Comparison of ENCODE assay signal across 29 cellular contexts in genomic region chr18:24400587-24400986, GRCh38. TPM values are rescaled to one million over a fixed set of nuclear protein-coding genes. Genes with fewer than 3 reads are reported as not detected.
A peak's percentile ranks its signal among the peaks of the same experiment; 100 is the strongest.
DNase-seq lines count a peak whose midpoint lies in the region; ATAC-seq, FAIRE-seq and TF ChIP-seq lines count a peak whose summit lies in the region.
"Had no signal": no experiment of that assay in that cellular context is flagged by ENCODE, and none has a peak within 500 bp of the region (broad histone marks: within the 10 kb centered on the region; RNA-seq: fewer than 3 reads in every experiment).

No MANE protein-coding gene starts in this region.

- H3K4me1 ChIP-seq in HEK293 (ENCODE audit: control insufficient read depth, insufficient read depth, low read length) (peaks cover 8% of the 10 kb centered on the region), mesendoderm (ENCODE audit: control insufficient read depth, low read depth, low read length) (no peaks in the 10 kb centered on the region), small intestine (ENCODE audit: control insufficient read depth in 2 of 2, insufficient read depth in 1 of 2, low read depth in 1 of 2, low read length in 1 of 2) (peaks cover 0 to 3% of the 10 kb centered on the region in 2 donors)

- TF ChIP-seq CTCF in CD4-positive, alpha-beta T cell (IDR thresholded peaks at IDR 0.05), result no peak
- no peak for TF ChIP-seq CTCF in HEK293 (tag by site-specific recombination; IDR thresholded peaks at IDR 0.05)
- TF ChIP-seq CTCF in bronchial epithelial cell (IDR thresholded peaks at IDR 0.05; ENCODE audit: insufficient read depth, low read length, severe bottlenecking), result no peak
- TF ChIP-seq CTCF in brain microvascular endothelial cell (IDR thresholded peaks at IDR 0.05; ENCODE audit: low read depth, low read length, missing control alignments), result no peak

- peaks cover 13% of the 10 kb centered on the region for H3K4me1 Mint-ChIP-seq in CD4-positive, alpha-beta T cell (ENCODE audit: low read depth)
- peaks cover 8 to 12% (median 10%) of the 10 kb centered on the region in 4 donors for H3K4me1 Mint-ChIP-seq in naive thymus-derived CD8-positive, alpha-beta T cell

- CTCF ChIA-PET in CD4-positive, alpha-beta T cell (lab: Charles Lee), result no interaction called here
- CTCF ChIA-PET in HEK293 (lab: Yijun Ruan, JAX), result interaction anchor here (0.6 to 2.4 kb wide), 4 partner anchors 28 to 1573 kb away, joined by 3 to 8 read pairs (median 4); no protein-coding TSS in a partner anchor

- in situ Hi-C loops in brain microvascular endothelial cell (cut with HindIII; ENCODE audit: low pct_ligation_motif_present, low sequenced_read_pairs), result no loop called here

- no peak overlapping the region for H3K27ac ChIP-seq in CD4-positive, alpha-beta T cell (ENCODE audit: low read depth, low read length)
- no peak overlapping the region for H3K27ac ChIP-seq in HEK293 (ENCODE audit: extremely low read depth, low read depth, low read length)
- H3K27ac ChIP-seq in mesendoderm (ENCODE audit: low read depth, low read length), result no peak overlapping the region
- H3K27ac ChIP-seq in brain microvascular endothelial cell, result no peak overlapping the region
- no peak overlapping the region for H3K27ac ChIP-seq in small intestine (ENCODE audit: low read depth in 1 of 2, low read length in 1 of 2)

- H3K36me3 Mint-ChIP-seq in CD4-positive, alpha-beta T cell (ENCODE audit: low read depth), result no peaks in the 10 kb centered on the region
- H3K36me3 Mint-ChIP-seq in naive thymus-derived CD8-positive, alpha-beta T cell, result peaks cover 0 to 3% (median 0%) of the 10 kb centered on the region in 3 donors
- H3K36me3 Mint-ChIP-seq: mesothelial cell of epicardium; natural killer cell treated with Interleukin-12 subunit alpha and Interleukin-12 subunit beta and Interleukin-15 and Interleukin-18, amount 100 ng/mL, for 72 hours; type B pancreatic cell had no signal

- H3K79me2 ChIP-seq in mesendoderm (ENCODE audit: control insufficient read depth, insufficient read depth, low read length), result no peaks in the 10 kb centered on the region

- H4K8ac ChIP-seq in mesendoderm (ENCODE audit: low read depth, low read length), result no peak overlapping the region

- no peaks in the 10 kb centered on the region for H3K9me3 Mint-ChIP-seq in CD4-positive, alpha-beta T cell
- peaks cover 0 to 2% (median 0%) of the 10 kb centered on the region in 9 donors for H3K9me3 Mint-ChIP-seq in naive thymus-derived CD8-positive, alpha-beta T cell
- H3K9me3 Mint-ChIP-seq: activated naive CD4-positive, alpha-beta T cell treated with anti-CD3 and anti-CD28 coated beads for 36 hours; activated T-cell treated with anti-CD3 and anti-CD28 coated beads, Interleukin-2, amount 50 U/mL, for 72 hours; natural killer cell treated with Interleukin-12 subunit alpha and Interleukin-12 subunit beta and Interleukin-15 and Interleukin-18, amount 100 ng/mL, for 72 hours; type B pancreatic cell had no signal

- H3K18ac ChIP-seq in mesendoderm (ENCODE audit: low read length), result peak overlapping the region; percentile 31

- DNase-seq in CD4-positive, alpha-beta T cell, result no peak
- DNase-seq in bronchial epithelial cell (ENCODE audit: low read depth), result peak; percentile 37
- no peak for DNase-seq in mesendoderm
- DNase-seq in brain microvascular endothelial cell, result no peak
- DNase-seq in small intestine, result no peak
- DNase-seq in RCC 7860 (ENCODE audit: low spot score), result no peak
- no peak for DNase-seq in naive thymus-derived CD8-positive, alpha-beta T cell
- DNase-seq: activated CD4-positive, alpha-beta T cell treated with anti-CD3 and anti-CD28 coated beads for 48 hours; activated naive CD4-positive, alpha-beta T cell treated with anti-CD3 and anti-CD28 coated beads for 36 hours; activated T-cell treated with anti-CD3 and anti-CD28 coated beads, Interleukin-2, amount 50 U/mL, for 72 hours; amygdala; caudate nucleus; DMS53; glutamatergic neuron; left colon; NCI-H1105 treated with DMSO at 0.1 percent for 48 hours; NCI-H2029; NCI-H226; posterior cingulate gyrus; RPMI8226; stimulated activated CD8-positive, alpha-beta memory T cell treated with anti-CD3 and anti-CD28 coated beads, Interleukin-4, amount 100 ng/mL, for 48 hours; T-helper 2 cell had no signal

- ATAC-seq in CD4-positive, alpha-beta T cell (ENCODE audit: poor library complexity), result no peak
- ATAC-seq in naive thymus-derived CD8-positive, alpha-beta T cell, result no peak
- ATAC-seq: activated T-cell treated with anti-CD3 and anti-CD28 coated beads, Interleukin-2, amount 50 U/mL, for 72 hours; left colon; natural killer cell treated with Interleukin-12 subunit alpha and Interleukin-12 subunit beta and Interleukin-15 and Interleukin-18, amount 100 ng/mL, for 72 hours had no signal

- intact Hi-C loops in CD4-positive, alpha-beta T cell (cut with DNase I, micrococcal nuclease), result loop anchor here in 1 of 2 experiments (2.0 kb wide), 1 partner anchor 22 kb away; no protein-coding TSS in a partner anchor

- peaks cover 24% of the 10 kb centered on the region for H3K27me3 Mint-ChIP-seq in CD4-positive, alpha-beta T cell
- peaks cover 12 to 28% (median 19%) of the 10 kb centered on the region in 5 donors for H3K27me3 Mint-ChIP-seq in naive thymus-derived CD8-positive, alpha-beta T cell

- no peak overlapping the region for H3K4ac ChIP-seq in mesendoderm (ENCODE audit: low read depth, low read length)

- POLR2A ChIA-PET in CD4-positive, alpha-beta T cell (lab: Charles Lee), result no interaction called here
- POLR2A ChIA-PET in HEK293 (lab: Yijun Ruan, JAX), result no interaction called here
- POLR2A ChIA-PET in naive thymus-derived CD8-positive, alpha-beta T cell (lab: Charles Lee), result no interaction called here

- no CpG with 5 or more reads among the region's 2 CpGs for WGBS in mesendoderm (ENCODE audit: extremely low coverage, insufficient coverage, low lambda C conversion rate)
- 63 to 75% (median 73%) methylated on average over 2 of the region's 2 CpGs for whole genome bisulfite sequencing in small intestine, 3 donors

- H3K4me3 ChIP-seq in HEK293 (ENCODE audit: low read depth, low read length) (no peak overlapping the region), bronchial epithelial cell (ENCODE audit: low read depth, low read length) (no peak overlapping the region), mesendoderm (ENCODE audit: low read length) (no peak overlapping the region), brain microvascular endothelial cell (ENCODE audit: low read depth, low read length) (no peak overlapping the region), small intestine (ENCODE audit: low read depth in 1 of 2, low read length in 2 of 2) (no peak overlapping the region)

- no peaks in the 10 kb centered on the region for H3K36me3 ChIP-seq in HEK293 (ENCODE audit: control insufficient read depth in 2 of 2, insufficient read depth in 1 of 2, low read length in 2 of 2)
- H3K36me3 ChIP-seq in bronchial epithelial cell (ENCODE audit: control insufficient read depth, insufficient read depth, low read length), result no peaks in the 10 kb centered on the region
- H3K36me3 ChIP-seq in mesendoderm (ENCODE audit: control insufficient read depth, insufficient read depth, low read length), result no peaks in the 10 kb centered on the region
- no peaks in the 10 kb centered on the region for H3K36me3 ChIP-seq in brain microvascular endothelial cell (replicated peaks)
- no peaks in the 10 kb centered on the region for H3K36me3 ChIP-seq in small intestine (ENCODE audit: control insufficient read depth in 2 of 2, insufficient read depth in 2 of 2, low read length in 2 of 2)

- H4K5ac ChIP-seq in mesendoderm (ENCODE audit: low read length), result no peak overlapping the region

- H2BK120ac ChIP-seq in mesendoderm (ENCODE audit: low read depth, low read length), result no peak overlapping the region

- no peaks in the 10 kb centered on the region for H3K79me1 ChIP-seq in mesendoderm (ENCODE audit: low read length)

- peaks cover 5% of the 10 kb centered on the region for H3K9me3 ChIP-seq in CD4-positive, alpha-beta T cell (ENCODE audit: control insufficient read depth, low read length)
- H3K9me3 ChIP-seq in HEK293 (ENCODE audit: control insufficient read depth, insufficient read depth, low read depth, low read length), result no peaks in the 10 kb centered on the region
- no peaks in the 10 kb centered on the region for H3K9me3 ChIP-seq in small intestine (ENCODE audit: control insufficient read depth, low read depth)

- H2BK15ac ChIP-seq in mesendoderm (replicated peaks; ENCODE audit: low read depth), result no peak overlapping the region

- H2BK5ac ChIP-seq in mesendoderm (ENCODE audit: low read length), result no peak overlapping the region

- no peak overlapping the region for H3K23ac ChIP-seq in mesendoderm (ENCODE audit: low read length)

- peak overlapping the region; percentile 11 for H3K4me3 Mint-ChIP-seq in CD4-positive, alpha-beta T cell
- no peak overlapping the region for H3K4me3 Mint-ChIP-seq in naive thymus-derived CD8-positive, alpha-beta T cell
- H3K4me3 Mint-ChIP-seq: activated naive CD4-positive, alpha-beta T cell treated with anti-CD3 and anti-CD28 coated beads for 36 hours; activated T-cell treated with anti-CD3 and anti-CD28 coated beads, Interleukin-2, amount 50 U/mL, for 72 hours; mesothelial cell of epicardium; natural killer cell treated with Interleukin-12 subunit alpha and Interleukin-12 subunit beta and Interleukin-15 and Interleukin-18, amount 100 ng/mL, for 72 hours; type B pancreatic cell had no signal

- H3K27me3 ChIP-seq in CD4-positive, alpha-beta T cell (ENCODE audit: control insufficient read depth, insufficient read depth, low read length), result peaks cover 4% of the 10 kb centered on the region
- H3K27me3 ChIP-seq in bronchial epithelial cell (ENCODE audit: control insufficient read depth, insufficient read depth, low read length) (no peaks in the 10 kb centered on the region), mesendoderm (ENCODE audit: insufficient read depth, low read length, poor library complexity) (no peaks in the 10 kb centered on the region), brain microvascular endothelial cell (replicated peaks) (no peaks in the 10 kb centered on the region), small intestine (ENCODE audit: control insufficient read depth in 2 of 2, insufficient read depth in 2 of 2, low read length in 2 of 2) (no peaks in the 10 kb centered on the region)

- H3K56ac ChIP-seq in mesendoderm (ENCODE audit: low read length), result no peak overlapping the region

- H3K9ac ChIP-seq in mesendoderm (ENCODE audit: low read length), result no peak overlapping the region

- no peak overlapping the region for H3K27ac Mint-ChIP-seq in CD4-positive, alpha-beta T cell
- H3K27ac Mint-ChIP-seq in naive thymus-derived CD8-positive, alpha-beta T cell, result no peak overlapping the region
- H3K27ac Mint-ChIP-seq: activated naive CD4-positive, alpha-beta T cell treated with anti-CD3 and anti-CD28 coated beads for 36 hours; activated T-cell treated with anti-CD3 and anti-CD28 coated beads, Interleukin-2, amount 50 U/mL, for 72 hours; natural killer cell treated with Interleukin-12 subunit alpha and Interleukin-12 subunit beta and Interleukin-15 and Interleukin-18, amount 100 ng/mL, for 72 hours; type B pancreatic cell had no signal

- no peak for FAIRE-seq in bronchial epithelial cell (lab: Jason Lieb, UNC)
- FAIRE-seq in small intestine (lab: Jason Lieb, UNC), result no peak
- FAIRE-seq in RCC 7860 (lab: Jason Lieb, UNC), result no peak
- FAIRE-seq: A204.1 had no signal

- H3K4me2 ChIP-seq in mesendoderm (ENCODE audit: low read length), result no peak overlapping the region

- no peak overlapping the region for H2AK5ac ChIP-seq in mesendoderm (ENCODE audit: low read length)

RNA-seq across cellular contexts. Expression of gene OSBPL1A, which starts 3.0 kb away (rescaled TPM):
- total RNA-seq in CD4-positive, alpha-beta T cell, result 1 to 10 TPM; 2.7 TPM
- 22.6 and 23.8 TPM in 2 replicates for total RNA-seq in bronchial epithelial cell
- 32.9 TPM for polyA plus RNA-seq in mesendoderm (2013, experiment 1 of 2)
- polyA plus RNA-seq in mesendoderm (2013, experiment 2 of 2), result 32.4 TPM
- polyA plus RNA-seq in small intestine, result 10 to 100 TPM; 23.5 to 36.7 (median 34.4) TPM
- total RNA-seq in naive thymus-derived CD8-positive, alpha-beta T cell, result 1 to 10 TPM; 1.7 to 2.4 TPM
- 1 to 10 TPM; 1.3 to 1.9 (median 1.5) TPM for polyA plus RNA-seq in naive thymus-derived CD8-positive, alpha-beta T cell

RNA-seq across cellular contexts. Expression of gene IMPACT, which starts 25.9 kb away (rescaled TPM):
- 10 to 100 TPM in 1 of 2 experiments, 1 to 10 TPM in 1; 8.4 to 10.6 TPM for total RNA-seq in CD4-positive, alpha-beta T cell
- total RNA-seq in bronchial epithelial cell, result 24.1 and 24.5 TPM in 2 replicates
- polyA plus RNA-seq in mesendoderm (2013, experiment 1 of 2), result 38.5 TPM
- 39.2 TPM for polyA plus RNA-seq in mesendoderm (2013, experiment 2 of 2)
- 10 to 100 TPM; 11.9 to 14.8 (median 13.9) TPM for polyA plus RNA-seq in small intestine
- total RNA-seq in naive thymus-derived CD8-positive, alpha-beta T cell, result 10 to 100 TPM; 14.6 to 18.5 TPM
- 10 to 100 TPM; 13.5 to 22.5 (median 17.5) TPM for polyA plus RNA-seq in naive thymus-derived CD8-positive, alpha-beta T cell

RNA-seq across cellular contexts. Expression of gene HRH4, which starts 59.9 kb away (rescaled TPM):
- under 1 TPM; 0.22 to 0.34 TPM for total RNA-seq in CD4-positive, alpha-beta T cell
- total RNA-seq in bronchial epithelial cell, result under 0.01 and 0.13 TPM in 2 replicates
- 0.04 TPM for polyA plus RNA-seq in mesendoderm (2013, experiment 1 of 2)
- 0.04 TPM for polyA plus RNA-seq in mesendoderm (2013, experiment 2 of 2)
- not detected for polyA plus RNA-seq in small intestine
- total RNA-seq in naive thymus-derived CD8-positive, alpha-beta T cell, result not detected
- polyA plus RNA-seq in naive thymus-derived CD8-positive, alpha-beta T cell, result under 1 TPM in 1 of 3 donors, not detected in 2; 0.29 TPM
- total RNA-seq: activated naive CD4-positive, alpha-beta T cell treated with anti-CD3 and anti-CD28 coated beads for 36 hours; dermis microvascular lymphatic vessel endothelial cell; H7; mesothelial cell of epicardium had no signal
